ENCODE assay signal across 8 cellular contexts in the genomic region with DNA sequence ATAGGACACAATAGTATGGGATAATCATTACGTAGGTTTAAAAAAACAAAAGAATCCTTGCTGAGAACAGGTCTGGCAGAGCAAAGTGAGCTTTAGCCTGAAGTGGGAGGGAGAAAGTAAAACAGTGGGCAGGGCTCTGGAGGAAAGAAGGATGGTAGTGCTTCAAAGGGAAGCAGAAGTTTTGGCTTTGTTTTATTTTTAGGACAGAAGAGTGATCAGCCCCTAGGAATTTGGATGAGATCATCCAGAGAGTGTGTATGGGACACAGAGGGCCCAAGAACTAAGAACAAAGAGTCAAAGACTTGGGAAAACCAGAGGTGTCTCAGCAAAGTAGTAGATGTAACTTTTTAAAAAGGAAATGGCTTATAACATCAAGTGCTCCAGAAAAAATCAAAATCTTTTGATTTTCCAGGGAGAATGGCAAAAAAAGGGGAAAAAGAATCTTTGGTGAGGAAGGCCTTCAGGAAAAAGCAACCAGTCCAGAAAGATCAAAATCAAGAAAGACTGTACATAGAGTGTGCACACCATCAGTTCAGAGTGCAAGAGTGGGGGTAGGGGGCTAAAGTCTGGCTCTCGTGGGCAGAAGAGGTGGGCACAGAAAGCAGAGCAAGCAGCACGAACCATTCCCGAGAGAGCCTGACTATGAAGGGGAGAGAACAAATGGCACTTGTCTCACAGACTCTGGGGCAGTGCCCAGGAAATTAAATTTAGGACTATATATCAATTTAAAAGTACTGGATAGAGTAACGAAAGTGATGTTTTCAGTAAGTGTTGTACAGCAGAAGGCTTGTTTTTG. TPM values are rescaled to one million over a fixed set of nuclear protein-coding genes. Genes with fewer than 3 reads are reported as not detected.
DNase-seq lines count a peak whose midpoint lies in the region; ATAC-seq and TF ChIP-seq lines count a peak whose summit lies in the region.

No MANE protein-coding gene starts in this region.

- DNase-seq in AG09319 (ENCODE audit: extremely low read depth, low read depth) = peak; percentile 29
- DNase-seq in NCI-H446 (lab: John Stamatoyannopoulos, UW) = peak; percentile 22 to 61
- peak; percentile 30 for DNase-seq in epithelial cell of proximal tubule (ENCODE audit: low read depth)
- DNase-seq in naive B cell = no peak
- DNase-seq in OCI-M2 (lab: John Stamatoyannopoulos, UW; ENCODE audit: unreplicated experiment) = no peak
- no peak for DNase-seq in occipital lobe (lab: John Stamatoyannopoulos, UW)

- no peaks in the 10 kb centered on the region for H3K27me3 Mint-ChIP-seq in naive B cell

- H3K4me3 Mint-ChIP-seq in naive B cell = peak overlapping the region in 2 of 8 donors; percentile 21 to 50

- peaks cover 50 to 75% (median 67%) of the 10 kb centered on the region in 3 donors for H3K4me1 Mint-ChIP-seq in naive B cell

- H3K36me3 Mint-ChIP-seq in naive B cell = no peaks in the 10 kb centered on the region

- peak overlapping the region; percentile 72 to 99 (median 90) for H3K27ac Mint-ChIP-seq in naive B cell

- no peak for TF ChIP-seq CTCF in AG09319 (IDR thresholded peaks at IDR 0.05; ENCODE audit: low read depth, low read length)
- no peak for TF ChIP-seq CTCF in epithelial cell of proximal tubule (conservative IDR thresholded peaks at IDR 0.05; ENCODE audit: low read depth, low read length)

- ATAC-seq in naive B cell (ENCODE audit: low read depth in 2 of 2) (no peak), GM19035 (IDR thresholded peaks at IDR 0.05; ENCODE audit: unreplicated experiment) (no peak), GM18870 (IDR thresholded peaks at IDR 0.05; ENCODE audit: unreplicated experiment) (no peak)

- no peaks in the 10 kb centered on the region for H3K9me3 Mint-ChIP-seq in naive B cell

- no peak overlapping the region for H3K4me3 ChIP-seq in epithelial cell of proximal tubule (ENCODE audit: low read depth, low read length)

RNA-seq across cellular contexts. Expression of gene MAPK1, which starts 30.1 kb away (rescaled TPM):
- total RNA-seq in epithelial cell of proximal tubule (42.3 and 54.6 TPM in 2 replicates), occipital lobe (76.0 TPM)
- 100 to 1,000 TPM in 2 of 6 donors, 10 to 100 TPM in 4; 68.6 to 114 (median 93.2) TPM for polyA plus RNA-seq in naive B cell (ENCODE audit: low read depth in 6 of 6)

Comparison
In these comparisons a context has a peak if more than half of its experiments do, and no peak if none do; other contexts are left out.
1. DNase-seq: peak in AG09319 (single experiment), NCI-H446 (2 of 2) and epithelial cell of proximal tubule (single experiment); none in naive B cell (single experiment), OCI-M2 (single experiment) and occipital lobe (single experiment).